20 cellular contexts compared by ENCODE assay signal in genomic region chr1:162367073-162367472, GRCh38. TPM values are rescaled to one million over a fixed set of nuclear protein-coding genes. Genes with fewer than 3 reads are reported as not detected.
DNase-seq lines count a peak whose midpoint lies in the region; ATAC-seq and TF ChIP-seq lines count a peak whose summit lies in the region.
"Had no signal": no experiment of that assay in that cellular context is flagged by ENCODE, and none has a peak within 500 bp of the region (broad histone marks: within the 10 kb centered on the region; RNA-seq: fewer than 3 reads in every experiment).

No MANE protein-coding gene starts in this region.

- H3K4me3 ChIP-seq in adipocyte (ENCODE audit: low read length) (peak overlapping the region; percentile 82), left ventricle myocardium inferior (peak overlapping the region; percentile 57), skin epidermis (peak overlapping the region; percentile 15 to 46 (median 28))
- H3K4me3 ChIP-seq: cardiac muscle cell, HAP-1, ovary had no signal

- no peaks in the 10 kb centered on the region for H3K9me3 ChIP-seq in adipocyte (ENCODE audit: control insufficient read depth, low read length)
- no peaks in the 10 kb centered on the region for H3K9me3 ChIP-seq in left ventricle myocardium inferior (replicated peaks)
- H3K9me3 ChIP-seq: HAP-1, ovary had no signal

- H3K27ac ChIP-seq in left ventricle myocardium inferior (replicated peaks) (no peak overlapping the region), skin epidermis (peak overlapping the region in 1 of 21 experiments; percentile 76)
- H3K27ac ChIP-seq: cardiac muscle cell, HL-60, ovary had no signal

- TF ChIP-seq CTCF in left ventricle myocardium inferior (IDR thresholded peaks at IDR 0.05; ENCODE audit: borderline replicate concordance): no peak

- H3K9me3 Mint-ChIP-seq in stimulated activated naive CD8-positive, alpha-beta T cell treated with anti-CD3 and anti-CD28 coated beads, Interleukin-15, amount 100 ng/mL, for 72 hours: no peaks in the 10 kb centered on the region
- H3K9me3 Mint-ChIP-seq: CD8-positive, alpha-beta memory T cell; memory B cell had no signal

- intact Hi-C loops in left ventricle myocardium inferior (cut with micrococcal nuclease): no loop called here

- DNase-seq in EH (ENCODE audit: low read depth): peak; percentile 59
- peak; percentile 56 for DNase-seq in adipocyte (ENCODE audit: low read depth)
- DNase-seq in left ventricle myocardium inferior: no peak
- DNase-seq in SIG-M5 (lab: John Stamatoyannopoulos, UW): no peak
- DNase-seq in stimulated activated naive CD8-positive, alpha-beta T cell treated with anti-CD3 and anti-CD28 coated beads, Interleukin-15, amount 100 ng/mL, for 72 hours: no peak
- DNase-seq: CD8-positive, alpha-beta memory T cell; GF-D8; Kasumi-1; NCI-H187; NCI-H82; SHP77 treated with DMSO at 0.1 percent for 48 hours; stimulated activated CD4-positive, alpha-beta T cell treated with anti-CD3 and anti-CD28 coated beads, Interleukin-1b, Interleukin-23, amount 100 ng/mL, for 48 hours had no signal

- no peak overlapping the region for H3K27ac Mint-ChIP-seq in stimulated activated naive CD8-positive, alpha-beta T cell treated with anti-CD3 and anti-CD28 coated beads, Interleukin-15, amount 100 ng/mL, for 72 hours
- H3K27ac Mint-ChIP-seq: CD8-positive, alpha-beta memory T cell; memory B cell had no signal

- no peak for ATAC-seq in HG03469 (IDR thresholded peaks at IDR 0.05; ENCODE audit: unreplicated experiment)
- no peak for ATAC-seq in stimulated activated naive CD8-positive, alpha-beta T cell treated with anti-CD3 and anti-CD28 coated beads, Interleukin-15, amount 100 ng/mL, for 72 hours
- ATAC-seq in GM21447 (IDR thresholded peaks at IDR 0.05; ENCODE audit: unreplicated experiment): no peak

- H3K36me3 ChIP-seq in adipocyte (ENCODE audit: control insufficient read depth, insufficient read depth, low read length, severe bottlenecking) (no peaks in the 10 kb centered on the region), left ventricle myocardium inferior (no peaks in the 10 kb centered on the region)
- H3K36me3 ChIP-seq: HAP-1, ovary had no signal

- H3K4me1 Mint-ChIP-seq in stimulated activated naive CD8-positive, alpha-beta T cell treated with anti-CD3 and anti-CD28 coated beads, Interleukin-15, amount 100 ng/mL, for 72 hours: no peaks in the 10 kb centered on the region
- H3K4me1 Mint-ChIP-seq: CD8-positive, alpha-beta memory T cell had no signal

- H3K4me3 Mint-ChIP-seq in stimulated activated naive CD8-positive, alpha-beta T cell treated with anti-CD3 and anti-CD28 coated beads, Interleukin-15, amount 100 ng/mL, for 72 hours: peak overlapping the region in 1 of 2 donors; percentile 49
- H3K4me3 Mint-ChIP-seq: memory B cell had no signal

- H3K27me3 Mint-ChIP-seq in stimulated activated naive CD8-positive, alpha-beta T cell treated with anti-CD3 and anti-CD28 coated beads, Interleukin-15, amount 100 ng/mL, for 72 hours: peaks cover 14% of the 10 kb centered on the region

- H3K4me1 ChIP-seq in adipocyte (ENCODE audit: control insufficient read depth, insufficient read depth, low read length) (no peaks in the 10 kb centered on the region), left ventricle myocardium inferior (peaks cover under 1% of the 10 kb centered on the region)
- H3K4me1 ChIP-seq: HAP-1 had no signal

- peaks cover 14% of the 10 kb centered on the region for H3K27me3 ChIP-seq in adipocyte (replicated peaks; ENCODE audit: control insufficient read depth, insufficient read depth, low read length)
- H3K27me3 ChIP-seq in left ventricle myocardium inferior (ENCODE audit: low read depth): no peaks in the 10 kb centered on the region
- H3K27me3 ChIP-seq: cardiac muscle cell, ovary had no signal

- peak overlapping the region; percentile 69 for H3K9ac ChIP-seq in adipocyte (ENCODE audit: low read length)

RNA-seq across cellular contexts. Expression of gene SPATA46, which starts 9.6 kb away (rescaled TPM):
- not detected for total RNA-seq in left ventricle myocardium inferior
- total RNA-seq: cardiac muscle cell; CD8-positive, alpha-beta memory T cell; ovary had no signal

RNA-seq across cellular contexts. Expression of gene C1orf226, which starts 14.5 kb away (rescaled TPM):
- total RNA-seq in left ventricle myocardium inferior: 8.7 TPM

RNA-seq across cellular contexts. Expression of gene SH2D1B, which starts 44.9 kb away (rescaled TPM):
- total RNA-seq in left ventricle myocardium inferior: 0.11 TPM
- total RNA-seq: CD8-positive, alpha-beta memory T cell had no signal

Comparison
In these comparisons a context has a peak if more than half of its experiments do, and no peak if none do; other contexts are left out.
1. DNase-seq: peak in EH (single experiment) and adipocyte (single experiment); none in left ventricle myocardium inferior (single experiment), SIG-M5 (single experiment) and stimulated activated naive CD8-positive, alpha-beta T cell treated with anti-CD3 and anti-CD28 coated beads, Interleukin-15, amount 100 ng/mL, for 72 hours (0 of 2).
2. H3K4me3 ChIP-seq: peak in every context shown above with its lines; median percentile 82 in adipocyte; 57 in left ventricle myocardium inferior; 28 in skin epidermis.